ENCODE assay signal across 17 cellular contexts in the genomic region with DNA sequence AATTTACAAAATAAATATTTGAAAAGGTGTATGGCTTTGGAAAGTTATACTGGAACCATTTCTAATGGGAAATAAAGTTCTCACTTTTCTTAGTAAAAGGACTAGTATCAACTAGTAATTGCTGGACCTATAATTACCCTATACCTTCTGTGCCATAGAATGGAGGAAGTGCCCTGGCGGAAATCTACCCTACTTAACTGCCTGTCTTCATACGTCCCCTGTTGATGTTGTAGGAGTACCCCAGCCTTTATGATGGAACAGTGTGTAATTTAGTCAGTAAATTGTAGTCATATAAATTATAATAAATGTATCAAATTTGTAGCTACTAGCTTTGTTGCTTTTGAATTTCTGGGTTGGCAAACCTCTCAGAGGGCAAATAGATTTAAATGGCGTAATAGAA.
DNase-seq lines count a peak whose midpoint lies in the region; ATAC-seq and TF ChIP-seq lines count a peak whose summit lies in the region.
"Had no signal": no experiment of that assay in that cellular context is flagged by ENCODE, and none has a peak within 500 bp of the region (broad histone marks: within the 10 kb centered on the region; RNA-seq: fewer than 3 reads in every experiment).

No MANE protein-coding gene starts in this region.

- no peak overlapping the region for H3K4me3 Mint-ChIP-seq in H9
- no peak overlapping the region for H3K4me3 Mint-ChIP-seq in activated CD4-positive, alpha-beta memory T cell treated with anti-CD3 and anti-CD28 coated beads for 36 hours
- H3K4me3 Mint-ChIP-seq: CD14-positive monocyte; CD4-positive, alpha-beta memory T cell had no signal

- H2BK15ac ChIP-seq in H9 (ENCODE audit: low read depth, low read length) = no peak overlapping the region

- H3K4me1 Mint-ChIP-seq in H9 = peaks cover 50 to 56% of the 10 kb centered on the region in 2 experiments
- H3K4me1 Mint-ChIP-seq in activated CD4-positive, alpha-beta memory T cell treated with anti-CD3 and anti-CD28 coated beads for 36 hours (ENCODE audit: low read depth) = peaks cover 40% of the 10 kb centered on the region

- no peak overlapping the region for H3K14ac ChIP-seq in H9 (ENCODE audit: insufficient read depth, low read length)

- H2BK12ac ChIP-seq in H9 (ENCODE audit: insufficient read length, low read depth, low read length) = no peak overlapping the region

- H3K27me3 Mint-ChIP-seq in H9 (ENCODE audit: low read depth) = no peaks in the 10 kb centered on the region
- no peaks in the 10 kb centered on the region for H3K27me3 Mint-ChIP-seq in activated CD4-positive, alpha-beta memory T cell treated with anti-CD3 and anti-CD28 coated beads for 36 hours
- H3K27me3 Mint-ChIP-seq: CD4-positive, alpha-beta memory T cell had no signal

- no peak overlapping the region for H3K56ac ChIP-seq in H9 (ENCODE audit: insufficient read length, low read depth, low read length)

- H3K4me3 ChIP-seq in sigmoid colon = no peak overlapping the region
- H3K4me3 ChIP-seq: BLaER1, GM12878 had no signal

- no peaks in the 10 kb centered on the region; the same call in 1 of the 2 replicates for H3K79me2 ChIP-seq in H9 (ENCODE audit: insufficient read depth, low read length)

- CTCF ChIA-PET in activated CD4-positive, alpha-beta memory T cell treated with anti-CD3 and anti-CD28 coated beads for 36 hours (lab: Charles Lee) = interaction anchor here (1.6 to 1.7 kb wide), 2 partner anchors 566 to 651 kb away, joined by 5 read pairs; no protein-coding TSS in a partner anchor

- no CpG with 5 or more reads among the region's 3 CpGs for WGBS in H9 (ENCODE audit: extremely low coverage, insufficient read length, low lambda C conversion rate)
- 64 to 85% methylated on average over 3 of the region's 3 CpGs for WGBS in sigmoid colon, 2 donors

- H3K36me3 ChIP-seq in sigmoid colon = no peaks in the 10 kb centered on the region

- H3K9me3 ChIP-seq in H9 (ENCODE audit: control insufficient read depth, low read depth, low read length) (no peaks in the 10 kb centered on the region), sigmoid colon (no peaks in the 10 kb centered on the region)
- H3K9me3 ChIP-seq: BLaER1 had no signal

- TF ChIP-seq CTCF in H9 (conservative IDR thresholded peaks at IDR 0.05) (0 out of 3 replicates have a peak, but pooled peaks have one; percentile 1), sigmoid colon (IDR thresholded peaks at IDR 0.05) (no peak)

- no peak overlapping the region for H4K91ac ChIP-seq in H9 (ENCODE audit: insufficient read length, low read depth, low read length)

- H4K5ac ChIP-seq in H9 (ENCODE audit: insufficient read length, low read depth, low read length) = no peak overlapping the region

- H3K9me3 Mint-ChIP-seq in H9 = no peaks in the 10 kb centered on the region
- no peaks in the 10 kb centered on the region for H3K9me3 Mint-ChIP-seq in activated CD4-positive, alpha-beta memory T cell treated with anti-CD3 and anti-CD28 coated beads for 36 hours
- H3K9me3 Mint-ChIP-seq: CD14-positive monocyte; CD4-positive, alpha-beta memory T cell had no signal

- intact Hi-C loops in left colon (cut with DNase I, micrococcal nuclease) (no loop called here), sigmoid colon (cut with DNase I) (no loop called here)
- intact Hi-C loops in activated CD4-positive, alpha-beta memory T cell treated with anti-CD3 and anti-CD28 coated beads for 36 hours (cut with micrococcal nuclease) = no loop called here

- H2BK120ac ChIP-seq in H9 (ENCODE audit: low read depth, low read length, poor library complexity, severe bottlenecking) = no peak overlapping the region

- H3K27ac Mint-ChIP-seq in H9 = peak overlapping the region in 1 of 3 experiments; percentile 42; a peak in 1 of 7 replicates
- no peak overlapping the region for H3K27ac Mint-ChIP-seq in activated CD4-positive, alpha-beta memory T cell treated with anti-CD3 and anti-CD28 coated beads for 36 hours

- no peak overlapping the region for H4K8ac ChIP-seq in H9 (replicated peaks; ENCODE audit: insufficient read length, low read depth, low read length)

- H2BK20ac ChIP-seq in H9 (ENCODE audit: low read depth, low read length, poor library complexity, severe bottlenecking) = no peak overlapping the region

- no peaks in the 10 kb centered on the region for H3K27me3 ChIP-seq in H9 (ENCODE audit: insufficient read depth, low read length)
- no peaks in the 10 kb centered on the region for H3K27me3 ChIP-seq in sigmoid colon
- H3K27me3 ChIP-seq: BLaER1 had no signal

- POLR2A ChIA-PET in activated CD4-positive, alpha-beta memory T cell treated with anti-CD3 and anti-CD28 coated beads for 36 hours (lab: Charles Lee) = no interaction called here

- no peak overlapping the region for H2AK5ac ChIP-seq in H9 (ENCODE audit: insufficient read length, low read length)

- H3K23me2 ChIP-seq in H9 (ENCODE audit: insufficient read length, low read depth, low read length, poor library complexity, severe bottlenecking) = no peaks in the 10 kb centered on the region

- peaks cover 10% of the 10 kb centered on the region; the same call in 1 of the 2 replicates for H3K4me1 ChIP-seq in H9 (ENCODE audit: insufficient read depth, low read length)
- H3K4me1 ChIP-seq in sigmoid colon = peaks cover 0 to 87% (median 74%) of the 10 kb centered on the region in 4 donors

- H3K4ac ChIP-seq in H9 (ENCODE audit: low read depth, low read length) = no peak overlapping the region

- no peak overlapping the region for H3T11ph ChIP-seq in H9 (ENCODE audit: low read length)

- H3K27ac ChIP-seq in H9 (ENCODE audit: insufficient read length, low read depth, low read length) = no peak overlapping the region
- peak overlapping the region in 3 of 4 donors; percentile 35 to 94 (median 87) for H3K27ac ChIP-seq in sigmoid colon
- H3K27ac ChIP-seq: BLaER1 had no signal

- H3K9ac ChIP-seq in H9 (ENCODE audit: extremely low read depth, insufficient read length, low read length) = no peak overlapping the region
- H3K9ac ChIP-seq: BLaER1 had no signal

- ATAC-seq in left colon = peak; percentile 69
- ATAC-seq: GM12878 had no signal

- H2BK5ac ChIP-seq in H9 (ENCODE audit: insufficient read length, low read length) = no peak overlapping the region

- H2AFZ ChIP-seq in H9 (ENCODE audit: low read length) = no peak overlapping the region

- no peak overlapping the region for H3K18ac ChIP-seq in H9 (ENCODE audit: insufficient read length, low read depth, low read length)

- no peak for TF ChIP-seq POLR2A in sigmoid colon (IDR thresholded peaks at IDR 0.05)

- no peaks in the 10 kb centered on the region for H3K79me1 ChIP-seq in H9 (ENCODE audit: insufficient read depth, low read depth, low read length, poor library complexity, severe bottlenecking)

- no peaks in the 10 kb centered on the region for H4K20me1 ChIP-seq in H9 (ENCODE audit: control insufficient read depth, insufficient read depth, insufficient read length)
- H4K20me1 ChIP-seq: BLaER1 had no signal

- H3K4me2 ChIP-seq in H9 (ENCODE audit: insufficient read depth, insufficient read length, low read length) = no peak overlapping the region
- H3K4me2 ChIP-seq: BLaER1 had no signal

- no peak overlapping the region for H3K23ac ChIP-seq in H9 (ENCODE audit: insufficient read length, low read depth, low read length)

- no peak for TF ChIP-seq EP300 in sigmoid colon (IDR thresholded peaks at IDR 0.05)

- no peaks in the 10 kb centered on the region for H3K36me3 Mint-ChIP-seq in H9 (ENCODE audit: insufficient read depth in 1 of 3, low read depth in 3 of 3)
- H3K36me3 Mint-ChIP-seq in activated CD4-positive, alpha-beta memory T cell treated with anti-CD3 and anti-CD28 coated beads for 36 hours = peaks cover 14% of the 10 kb centered on the region

- DNase-seq in H9 (no peak), NCI-H69 (lab: John Stamatoyannopoulos, UW) (peak; percentile 5), left colon (no peak), sigmoid colon (no peak), glomerular visceral epithelial cell (ENCODE audit: extremely low spot score) (no peak), NCI-H187 treated with DMSO at 0.1 percent for 48 hours (lab: John Stamatoyannopoulos, UW) (no peak)
- DNase-seq in activated CD4-positive, alpha-beta memory T cell treated with anti-CD3 and anti-CD28 coated beads for 36 hours = no peak
- DNase-seq: 8988T; CD4-positive, alpha-beta memory T cell; DMS153; DMS79 treated with DMSO at 0.1 percent for 48 hours; GF-D8; GOT3; H7 had no signal
